11 cellular contexts compared by ENCODE assay signal in the genomic region with DNA sequence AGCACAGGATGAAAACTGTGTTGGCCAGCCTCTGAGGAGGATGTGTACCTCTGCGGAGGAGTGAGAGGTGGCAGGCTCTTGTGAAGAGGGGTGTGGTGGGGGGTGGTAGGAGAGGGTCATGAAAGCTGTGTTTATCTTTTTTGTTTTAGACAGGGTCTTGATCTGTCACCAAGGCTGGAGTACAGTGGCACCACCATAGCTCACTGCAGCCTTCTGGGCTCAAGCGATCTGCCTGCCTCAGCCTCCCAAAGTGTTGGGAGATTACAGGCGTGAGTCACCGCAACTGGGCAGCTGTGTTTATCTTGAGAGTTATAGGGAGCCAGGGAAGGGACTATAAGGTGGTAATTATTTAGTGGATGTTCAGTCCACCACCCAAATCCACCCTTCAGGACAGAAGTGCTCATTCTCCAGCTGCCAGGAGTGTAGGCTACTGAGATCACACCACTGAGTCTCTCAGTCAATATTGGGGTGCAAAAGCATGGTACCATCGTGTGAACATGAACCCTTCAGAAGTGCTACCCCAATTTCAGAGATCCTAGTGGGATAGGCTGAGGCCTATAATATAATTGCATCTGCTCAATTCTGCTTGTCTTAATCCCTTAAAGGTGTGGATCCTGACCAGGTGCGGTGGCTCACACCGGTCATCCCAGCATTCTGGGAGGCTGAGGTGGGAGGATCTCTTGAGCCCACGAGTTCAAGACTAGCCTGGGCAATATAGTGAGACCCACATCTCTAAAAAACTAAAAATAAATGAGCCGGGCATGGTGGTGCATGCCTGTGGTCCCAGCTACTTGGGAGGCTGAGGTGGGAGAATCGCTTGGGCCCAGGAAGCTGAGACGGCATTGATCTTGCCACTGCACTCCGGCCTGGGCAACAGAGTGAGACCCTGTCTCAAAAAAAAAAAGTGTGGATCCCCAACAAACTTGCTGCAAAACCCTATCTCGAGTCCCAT. TPM values are rescaled to one million over a fixed set of nuclear protein-coding genes. Genes with fewer than 3 reads are reported as not detected.
DNase-seq lines count a peak whose midpoint lies in the region; ATAC-seq, FAIRE-seq and TF ChIP-seq lines count a peak whose summit lies in the region.
"Had no signal": no experiment of that assay in that cellular context is flagged by ENCODE, and none has a peak within 500 bp of the region (broad histone marks: within the 10 kb centered on the region; RNA-seq: fewer than 3 reads in every experiment).

No MANE protein-coding gene starts in this region.

- no TSS peak for BruUV-seq in HepG2 (replicated peaks; lab: Mats Ljungman, UMichigan)

- no peak for DNase-seq in HepG2 (ENCODE audit: low spot score)
- no peak for DNase-seq in right lobe of liver
- DNase-seq in SJCRH30, result peak; percentile 65 to 79
- peak; percentile 77 for DNase-seq in fibroblast of villous mesenchyme (ENCODE audit: low read depth)
- no peak for DNase-seq in foreskin keratinocyte
- DNase-seq in stimulated activated CD4-positive, alpha-beta T cell treated with anti-CD3 and anti-CD28 coated beads, Interleukin-4, amount 100 ng/mL, for 4 hours, result no peak
- DNase-seq: NCI-H526 treated with DMSO at 0.1 percent for 48 hours, testis had no signal

- TF ChIP-seq CTCF in HepG2 (CRISPR knock-in tag; IDR thresholded peaks at IDR 0.05) (no peak), right lobe of liver (IDR thresholded peaks at IDR 0.05) (no peak), fibroblast of villous mesenchyme (IDR thresholded peaks at IDR 0.05; ENCODE audit: insufficient read depth, low read depth, low read length) (no peak), foreskin keratinocyte (conservative IDR thresholded peaks at IDR 0.05) (no peak)

- H3K4me3 ChIP-seq in HepG2 (replicated peaks in 1 of 3; ENCODE audit: insufficient read depth in 1 of 3, low read depth in 2 of 3, low read length in 3 of 3) (no peak overlapping the region), right lobe of liver (no peak overlapping the region), SJCRH30 (no peak overlapping the region), fibroblast of villous mesenchyme (ENCODE audit: low read depth, low read length) (no peak overlapping the region)

- H3K36me3 ChIP-seq in HepG2 (replicated peaks in 1 of 2; ENCODE audit: control insufficient read depth in 1 of 2, insufficient read depth in 2 of 2, low read length in 2 of 2), result peaks cover 13 to 22% of the 10 kb centered on the region in 2 experiments
- H3K36me3 ChIP-seq in right lobe of liver, result peaks cover 0 to 17% (median 11%) of the 10 kb centered on the region in 4 donors
- H3K36me3 ChIP-seq in SJCRH30, result peaks cover 22% of the 10 kb centered on the region

- TF ChIP-seq POLR2A in HepG2 (IDR thresholded peaks at IDR 0.05; ENCODE audit: insufficient read depth in 1 of 2, low read depth in 2 of 2, low read length in 2 of 2) (no peak), right lobe of liver (IDR thresholded peaks at IDR 0.05) (no peak)

- peaks cover 7 to 16% of the 10 kb centered on the region in 2 experiments; a peak in 2 of 5 replicates for H3K27me3 ChIP-seq in HepG2 (ENCODE audit: control insufficient read depth in 1 of 2, insufficient read depth in 2 of 2, low read length in 2 of 2)
- H3K27me3 ChIP-seq in right lobe of liver, result no peaks in the 10 kb centered on the region
- H3K27me3 ChIP-seq in SJCRH30, result no peaks in the 10 kb centered on the region
- no peaks in the 10 kb centered on the region for H3K27me3 ChIP-seq in foreskin keratinocyte
- H3K27me3 ChIP-seq: testis had no signal

- no peak overlapping the region for H3K27ac ChIP-seq in HepG2 (ENCODE audit: extremely low read length, insufficient read depth, low read length)
- no peak overlapping the region for H3K27ac ChIP-seq in right lobe of liver
- no peak overlapping the region for H3K27ac ChIP-seq in SJCRH30
- no peak overlapping the region for H3K27ac ChIP-seq in foreskin keratinocyte
- H3K27ac ChIP-seq: HL-60, testis had no signal

- no peak overlapping the region for H3K9ac ChIP-seq in HepG2 (ENCODE audit: insufficient read depth, low read depth, low read length)

- FAIRE-seq in HepG2 (lab: Jason Lieb, UNC), result no peak

- intact Hi-C loops in HepG2 (cut with micrococcal nuclease; ENCODE audit: unreplicated experiment) (no loop called here), right lobe of liver (cut with DNase I) (no loop called here)

- ATAC-seq in HepG2, result no peak
- no peak for ATAC-seq in right lobe of liver
- ATAC-seq in HG03159 (IDR thresholded peaks at IDR 0.05; ENCODE audit: unreplicated experiment), result no peak
- no peak for ATAC-seq in foreskin keratinocyte
- no peak for ATAC-seq in HG03521 (IDR thresholded peaks at IDR 0.05; ENCODE audit: unreplicated experiment)

- no peak overlapping the region for H2AFZ ChIP-seq in HepG2 (ENCODE audit: low read length)

- H3K9me3 ChIP-seq in HepG2 (ENCODE audit: low read length) (no peaks in the 10 kb centered on the region), right lobe of liver (no peaks in the 10 kb centered on the region), SJCRH30 (replicated peaks) (no peaks in the 10 kb centered on the region)
- H3K9me3 ChIP-seq: testis had no signal

- 40% methylated on average over 12 of the region's 13 CpGs for WGBS in HepG2 (ENCODE audit: low lambda C conversion rate)
- WGBS in right lobe of liver (ENCODE audit: insufficient coverage, low coverage, low lambda C conversion rate, missing lambda C conversion rate), result 70% methylated on average over 8 of the region's 13 CpGs

- TF ChIP-seq EP300 in HepG2 (IDR thresholded peaks at IDR 0.05; ENCODE audit: low read depth in 2 of 2, low read length in 2 of 2) (no peak), HepG2 (CRISPR knock-in tag; IDR thresholded peaks at IDR 0.05; ENCODE audit: borderline replicate concordance) (no peak)

- peak overlapping the region; percentile 97 for H3K4me2 ChIP-seq in HepG2 (ENCODE audit: low read depth, low read length)

- H3K4me1 ChIP-seq in HepG2 (ENCODE audit: insufficient read depth, low read length), result peaks cover 52% of the 10 kb centered on the region
- peaks cover 0 to 25% (median 7%) of the 10 kb centered on the region in 4 donors for H3K4me1 ChIP-seq in right lobe of liver
- H3K4me1 ChIP-seq in SJCRH30, result peaks cover 16% of the 10 kb centered on the region
- peaks cover 8% of the 10 kb centered on the region for H3K4me1 ChIP-seq in foreskin keratinocyte

- no peaks in the 10 kb centered on the region; the same call in 1 of the 2 replicates for H4K20me1 ChIP-seq in HepG2 (ENCODE audit: insufficient read depth, low read length)

- POLR2A ChIA-PET in HepG2 (lab: Yijun Ruan, JAX), result interaction anchor here (1.0 kb wide), 1 partner anchor 20 kb away, joined by 4 read pairs; a partner anchor contains a TSS

- CTCF ChIA-PET in HepG2 (lab: Yijun Ruan, JAX; ENCODE audit: low intra/inter-chr PET ratio, low total read pairs), result no interaction called here

- peaks cover 21% of the 10 kb centered on the region for H3K79me2 ChIP-seq in HepG2 (ENCODE audit: insufficient read depth, low read length)

- TF ChIP-seq RAD21 in HepG2 (CRISPR knock-in tag; IDR thresholded peaks at IDR 0.05), result no peak

- in situ Hi-C loops in HepG2 (cut with HindIII; ENCODE audit: extremely low pct_ligation_motif_present, low pct_unique_long_range_greater_than_20kb), result no loop called here

RNA-seq across cellular contexts. Expression of a gene that starts 0.8 kb away (rescaled TPM):
- total RNA-seq in HepG2 (2016; rRNA removed; fragmentation: Illumina TruSeq; extraction: Trizol) (not detected in 2 replicates), right lobe of liver (1 to 10 TPM; 1.8 to 4.3 (median 2.5) TPM), fibroblast of villous mesenchyme (not detected in 2 replicates), foreskin keratinocyte (not detected in 2 replicates)
- total RNA-seq in HepG2 (2016; cell fraction: cytosol; rRNA removed; fragmentation: Illumina TruSeq; extraction: Trizol; ENCODE audit: low read depth), result not detected in 2 replicates
- not detected in 2 replicates for total RNA-seq in HepG2 (2016; cell fraction: insoluble cytoplasmic fraction; rRNA removed; fragmentation: Illumina TruSeq; extraction: Trizol)
- total RNA-seq in HepG2 (2016; cell fraction: membrane; rRNA removed; fragmentation: Illumina TruSeq; extraction: Trizol), result not detected in 2 replicates
- not detected in 2 replicates for total RNA-seq in HepG2 (2016; cell fraction: nucleus; rRNA removed; fragmentation: Illumina TruSeq; extraction: Trizol)
- polyA plus RNA-seq in HepG2 (2011; rRNA removed) (0.10 and 0.12 TPM in 2 replicates), foreskin keratinocyte (0.13 TPM in 1 of 2 replicates, not detected in the other)
- 0.15 and 0.21 TPM in 2 replicates for polyA plus RNA-seq in HepG2 (2011; cell fraction: cytosol; rRNA removed)
- 1.1 and 1.6 TPM in 2 replicates for polyA plus RNA-seq in HepG2 (2011; cell fraction: nucleus; rRNA removed)
- 0.17 and 0.48 TPM in 2 replicates for polyA plus RNA-seq in HepG2 (2012)
- not detected in 2 replicates for polyA plus RNA-seq in HepG2 (2016; cell fraction: cytosol; fragmentation: Illumina TruSeq; extraction: Trizol; ENCODE audit: low read depth)
- not detected in 2 replicates for polyA plus RNA-seq in HepG2 (2016; cell fraction: insoluble cytoplasmic fraction; fragmentation: Illumina TruSeq; extraction: Trizol; ENCODE audit: low read depth)
- not detected in 2 replicates for polyA plus RNA-seq in HepG2 (2016; cell fraction: membrane; fragmentation: Illumina TruSeq; extraction: Trizol; ENCODE audit: low read depth)
- polyA plus RNA-seq in HepG2 (2016; cell fraction: nucleus; fragmentation: Illumina TruSeq; extraction: Trizol; ENCODE audit: insufficient read depth, low read depth), result not detected in 2 replicates
- 0.14 TPM in 1 of 2 replicates, not detected in the other for polyA minus RNA-seq in HepG2 (2011; rRNA and poly(A)+ RNA removed; ENCODE audit: low replicate concordance)
- not detected in 2 replicates for polyA minus RNA-seq in HepG2 (2011; cell fraction: cytosol; rRNA and poly(A)+ RNA removed)
- polyA minus RNA-seq in HepG2 (2011; cell fraction: nucleus; rRNA and poly(A)+ RNA removed), result 0.52 TPM in 1 of 2 replicates, not detected in the other
- 1.5 and 2.0 TPM in 2 replicates for total RNA-seq in SJCRH30 (2014; rRNA removed; shearing (Covaris generic))

RNA-seq across cellular contexts. Expression of a gene that starts 1.2 kb away (rescaled TPM):
- total RNA-seq in HepG2 (2016; rRNA removed; fragmentation: Illumina TruSeq; extraction: Trizol), result 73.7 and 84.8 TPM in 2 replicates
- total RNA-seq in HepG2 (2016; cell fraction: cytosol; rRNA removed; fragmentation: Illumina TruSeq; extraction: Trizol; ENCODE audit: low read depth), result 111 and 122 TPM in 2 replicates
- 66.9 and 81.3 TPM in 2 replicates for total RNA-seq in HepG2 (2016; cell fraction: insoluble cytoplasmic fraction; rRNA removed; fragmentation: Illumina TruSeq; extraction: Trizol)
- total RNA-seq in HepG2 (2016; cell fraction: membrane; rRNA removed; fragmentation: Illumina TruSeq; extraction: Trizol), result 156 and 162 TPM in 2 replicates
- 71.5 and 85.9 TPM in 2 replicates for total RNA-seq in HepG2 (2016; cell fraction: nucleus; rRNA removed; fragmentation: Illumina TruSeq; extraction: Trizol)
- 91.2 and 106 TPM in 2 replicates for polyA plus RNA-seq in HepG2 (2011; rRNA removed)
- polyA plus RNA-seq in HepG2 (2011; cell fraction: cytosol; rRNA removed), result 63.8 and 83.4 TPM in 2 replicates
- polyA plus RNA-seq in HepG2 (2011; cell fraction: nucleus; rRNA removed), result 329 and 348 TPM in 2 replicates
- polyA plus RNA-seq in HepG2 (2012), result 45.8 and 56.9 TPM in 2 replicates
- 109 and 110 TPM in 2 replicates for polyA plus RNA-seq in HepG2 (2016; cell fraction: cytosol; fragmentation: Illumina TruSeq; extraction: Trizol; ENCODE audit: low read depth)
- polyA plus RNA-seq in HepG2 (2016; cell fraction: insoluble cytoplasmic fraction; fragmentation: Illumina TruSeq; extraction: Trizol; ENCODE audit: low read depth), result 72.0 and 83.6 TPM in 2 replicates
- polyA plus RNA-seq in HepG2 (2016; cell fraction: membrane; fragmentation: Illumina TruSeq; extraction: Trizol; ENCODE audit: low read depth), result 149 and 153 TPM in 2 replicates
- 186 TPM in 2 replicates for polyA plus RNA-seq in HepG2 (2016; cell fraction: nucleus; fragmentation: Illumina TruSeq; extraction: Trizol; ENCODE audit: insufficient read depth, low read depth)
- polyA minus RNA-seq in HepG2 (2011; rRNA and poly(A)+ RNA removed; ENCODE audit: low replicate concordance), result 122 and 150 TPM in 2 replicates
- polyA minus RNA-seq in HepG2 (2011; cell fraction: cytosol; rRNA and poly(A)+ RNA removed), result 32.3 and 33.8 TPM in 2 replicates
- 77.0 and 99.3 TPM in 2 replicates for polyA minus RNA-seq in HepG2 (2011; cell fraction: nucleus; rRNA and poly(A)+ RNA removed)
- 10 to 100 TPM; 14.4 to 36.4 (median 22.4) TPM for total RNA-seq in right lobe of liver
- 134 and 141 TPM in 2 replicates for total RNA-seq in SJCRH30 (2014; rRNA removed; shearing (Covaris generic))
- total RNA-seq in fibroblast of villous mesenchyme, result 64.1 and 75.1 TPM in 2 replicates
- total RNA-seq in foreskin keratinocyte, result 94.1 and 96.9 TPM in 2 replicates
- 74.1 and 82.2 TPM in 2 replicates for polyA plus RNA-seq in foreskin keratinocyte

RNA-seq across cellular contexts. Expression of a gene that starts 7.0 kb away (rescaled TPM):
- total RNA-seq in HepG2 (2016; rRNA removed; fragmentation: Illumina TruSeq; extraction: Trizol) (4.4 and 11.2 TPM in 2 replicates), right lobe of liver (10 to 100 TPM in 2 of 6 experiments, 1 to 10 TPM in 4; 3.5 to 13.8 (median 9.3) TPM), fibroblast of villous mesenchyme (9.3 and 9.9 TPM in 2 replicates), foreskin keratinocyte (10.0 and 11.0 TPM in 2 replicates)
- 1.6 and 1.8 TPM in 2 replicates for total RNA-seq in HepG2 (2016; cell fraction: cytosol; rRNA removed; fragmentation: Illumina TruSeq; extraction: Trizol; ENCODE audit: low read depth)
- 2.7 and 10.6 TPM in 2 replicates for total RNA-seq in HepG2 (2016; cell fraction: insoluble cytoplasmic fraction; rRNA removed; fragmentation: Illumina TruSeq; extraction: Trizol)
- 2.7 and 2.9 TPM in 2 replicates for total RNA-seq in HepG2 (2016; cell fraction: membrane; rRNA removed; fragmentation: Illumina TruSeq; extraction: Trizol)
- 17.2 and 18.4 TPM in 2 replicates for total RNA-seq in HepG2 (2016; cell fraction: nucleus; rRNA removed; fragmentation: Illumina TruSeq; extraction: Trizol)
- polyA plus RNA-seq in HepG2 (2011; rRNA removed) (24.5 and 27.2 TPM in 2 replicates), foreskin keratinocyte (6.9 and 8.7 TPM in 2 replicates)
- polyA plus RNA-seq in HepG2 (2011; cell fraction: cytosol; rRNA removed), result 8.7 and 14.3 TPM in 2 replicates
- polyA plus RNA-seq in HepG2 (2011; cell fraction: nucleus; rRNA removed), result 237 and 259 TPM in 2 replicates
- 13.7 and 14.6 TPM in 2 replicates for polyA plus RNA-seq in HepG2 (2012)
- polyA plus RNA-seq in HepG2 (2016; cell fraction: cytosol; fragmentation: Illumina TruSeq; extraction: Trizol; ENCODE audit: low read depth), result 0.87 TPM in 2 replicates
- 2.4 and 4.1 TPM in 2 replicates for polyA plus RNA-seq in HepG2 (2016; cell fraction: insoluble cytoplasmic fraction; fragmentation: Illumina TruSeq; extraction: Trizol; ENCODE audit: low read depth)
- polyA plus RNA-seq in HepG2 (2016; cell fraction: membrane; fragmentation: Illumina TruSeq; extraction: Trizol; ENCODE audit: low read depth), result 2.0 and 2.4 TPM in 2 replicates
- 49.4 and 51.7 TPM in 2 replicates for polyA plus RNA-seq in HepG2 (2016; cell fraction: nucleus; fragmentation: Illumina TruSeq; extraction: Trizol; ENCODE audit: insufficient read depth, low read depth)
- 9.7 and 21.1 TPM in 2 replicates for polyA minus RNA-seq in HepG2 (2011; rRNA and poly(A)+ RNA removed; ENCODE audit: low replicate concordance)
- 3.8 and 4.3 TPM in 2 replicates for polyA minus RNA-seq in HepG2 (2011; cell fraction: cytosol; rRNA and poly(A)+ RNA removed)
- 45.8 and 47.5 TPM in 2 replicates for polyA minus RNA-seq in HepG2 (2011; cell fraction: nucleus; rRNA and poly(A)+ RNA removed)
- 20.5 and 23.8 TPM in 2 replicates for total RNA-seq in SJCRH30 (2014; rRNA removed; shearing (Covaris generic))

RNA-seq across cellular contexts. Expression of a gene that starts 8.2 kb away (rescaled TPM):
- 0.58 and 2.6 TPM in 2 replicates for total RNA-seq in HepG2 (2016; rRNA removed; fragmentation: Illumina TruSeq; extraction: Trizol)
- 0.61 and 0.97 TPM in 2 replicates for total RNA-seq in HepG2 (2016; cell fraction: cytosol; rRNA removed; fragmentation: Illumina TruSeq; extraction: Trizol; ENCODE audit: low read depth)
- 0.46 and 2.4 TPM in 2 replicates for total RNA-seq in HepG2 (2016; cell fraction: insoluble cytoplasmic fraction; rRNA removed; fragmentation: Illumina TruSeq; extraction: Trizol)
- 1.1 and 1.3 TPM in 2 replicates for total RNA-seq in HepG2 (2016; cell fraction: membrane; rRNA removed; fragmentation: Illumina TruSeq; extraction: Trizol)
- total RNA-seq in HepG2 (2016; cell fraction: nucleus; rRNA removed; fragmentation: Illumina TruSeq; extraction: Trizol), result 5.3 and 6.4 TPM in 2 replicates
- 4.0 and 5.7 TPM in 2 replicates for polyA plus RNA-seq in HepG2 (2011; rRNA removed)
- 1.1 and 2.2 TPM in 2 replicates for polyA plus RNA-seq in HepG2 (2011; cell fraction: cytosol; rRNA removed)
- polyA plus RNA-seq in HepG2 (2011; cell fraction: nucleus; rRNA removed), result 45.0 and 50.5 TPM in 2 replicates
- polyA plus RNA-seq in HepG2 (2012), result 2.3 and 4.2 TPM in 2 replicates
- polyA plus RNA-seq in HepG2 (2016; cell fraction: cytosol; fragmentation: Illumina TruSeq; extraction: Trizol; ENCODE audit: low read depth), result 1.5 TPM in 2 replicates
- polyA plus RNA-seq in HepG2 (2016; cell fraction: insoluble cytoplasmic fraction; fragmentation: Illumina TruSeq; extraction: Trizol; ENCODE audit: low read depth), result 0.64 and 0.70 TPM in 2 replicates
- polyA plus RNA-seq in HepG2 (2016; cell fraction: membrane; fragmentation: Illumina TruSeq; extraction: Trizol; ENCODE audit: low read depth), result 1.5 and 1.8 TPM in 2 replicates
- polyA plus RNA-seq in HepG2 (2016; cell fraction: nucleus; fragmentation: Illumina TruSeq; extraction: Trizol; ENCODE audit: insufficient read depth, low read depth), result 15.0 and 18.4 TPM in 2 replicates
- 2.2 and 4.9 TPM in 2 replicates for polyA minus RNA-seq in HepG2 (2011; rRNA and poly(A)+ RNA removed; ENCODE audit: low replicate concordance)
- polyA minus RNA-seq in HepG2 (2011; cell fraction: cytosol; rRNA and poly(A)+ RNA removed), result 0.62 TPM in 1 of 2 replicates, not detected in the other
- 3.5 and 6.0 TPM in 2 replicates for polyA minus RNA-seq in HepG2 (2011; cell fraction: nucleus; rRNA and poly(A)+ RNA removed)
- 1 to 10 TPM; 1.8 to 8.0 (median 4.6) TPM for total RNA-seq in right lobe of liver
- total RNA-seq in SJCRH30 (2014; rRNA removed; shearing (Covaris generic)), result 0.84 and 1.8 TPM in 2 replicates
- 0.43 and 0.64 TPM in 2 replicates for total RNA-seq in fibroblast of villous mesenchyme
- total RNA-seq in foreskin keratinocyte, result 35.7 and 41.2 TPM in 2 replicates
- polyA plus RNA-seq in foreskin keratinocyte, result 38.6 and 46.7 TPM in 2 replicates

RNA-seq across cellular contexts. Expression of a gene that starts 20.4 kb away (rescaled TPM):
- total RNA-seq in HepG2 (2016; rRNA removed; fragmentation: Illumina TruSeq; extraction: Trizol) (3.1 and 5.7 TPM in 2 replicates), right lobe of liver (10 to 100 TPM; 21.5 to 44.3 (median 28.1) TPM), fibroblast of villous mesenchyme (11.7 and 12.2 TPM in 2 replicates), foreskin keratinocyte (13.9 and 16.9 TPM in 2 replicates)
- 0.91 and 1.1 TPM in 2 replicates for total RNA-seq in HepG2 (2016; cell fraction: cytosol; rRNA removed; fragmentation: Illumina TruSeq; extraction: Trizol; ENCODE audit: low read depth)
- 3.8 and 4.1 TPM in 2 replicates for total RNA-seq in HepG2 (2016; cell fraction: insoluble cytoplasmic fraction; rRNA removed; fragmentation: Illumina TruSeq; extraction: Trizol)
- total RNA-seq in HepG2 (2016; cell fraction: membrane; rRNA removed; fragmentation: Illumina TruSeq; extraction: Trizol), result 2.1 and 2.2 TPM in 2 replicates
- total RNA-seq in HepG2 (2016; cell fraction: nucleus; rRNA removed; fragmentation: Illumina TruSeq; extraction: Trizol), result 2.7 and 3.0 TPM in 2 replicates
- polyA plus RNA-seq in HepG2 (2011; rRNA removed) (20.5 and 23.3 TPM in 2 replicates), foreskin keratinocyte (19.7 and 22.1 TPM in 2 replicates)
- polyA plus RNA-seq in HepG2 (2011; cell fraction: cytosol; rRNA removed), result 9.2 and 14.1 TPM in 2 replicates
- polyA plus RNA-seq in HepG2 (2011; cell fraction: nucleus; rRNA removed), result 78.8 and 95.6 TPM in 2 replicates
- 23.5 and 26.3 TPM in 2 replicates for polyA plus RNA-seq in HepG2 (2012)
- 1.1 and 1.3 TPM in 2 replicates for polyA plus RNA-seq in HepG2 (2016; cell fraction: cytosol; fragmentation: Illumina TruSeq; extraction: Trizol; ENCODE audit: low read depth)
- polyA plus RNA-seq in HepG2 (2016; cell fraction: insoluble cytoplasmic fraction; fragmentation: Illumina TruSeq; extraction: Trizol; ENCODE audit: low read depth), result 3.6 TPM in 2 replicates
- 2.3 and 2.9 TPM in 2 replicates for polyA plus RNA-seq in HepG2 (2016; cell fraction: membrane; fragmentation: Illumina TruSeq; extraction: Trizol; ENCODE audit: low read depth)
- polyA plus RNA-seq in HepG2 (2016; cell fraction: nucleus; fragmentation: Illumina TruSeq; extraction: Trizol; ENCODE audit: insufficient read depth, low read depth), result 18.2 and 26.0 TPM in 2 replicates
- polyA minus RNA-seq in HepG2 (2011; rRNA and poly(A)+ RNA removed; ENCODE audit: low replicate concordance), result 5.4 and 16.0 TPM in 2 replicates
- polyA minus RNA-seq in HepG2 (2011; cell fraction: cytosol; rRNA and poly(A)+ RNA removed), result 2.8 and 3.7 TPM in 2 replicates
- polyA minus RNA-seq in HepG2 (2011; cell fraction: nucleus; rRNA and poly(A)+ RNA removed), result 14.3 and 16.3 TPM in 2 replicates
- 13.3 and 14.1 TPM in 2 replicates for total RNA-seq in SJCRH30 (2014; rRNA removed; shearing (Covaris generic))

Comparison
In these comparisons a context has a peak if more than half of its experiments do, and no peak if none do; other contexts are left out.
1. DNase-seq: peak in SJCRH30 (2 of 2) and fibroblast of villous mesenchyme (single experiment); none in HepG2 (single experiment), right lobe of liver (0 of 3), foreskin keratinocyte (0 of 2) and stimulated activated CD4-positive, alpha-beta T cell treated with anti-CD3 and anti-CD28 coated beads, Interleukin-4, amount 100 ng/mL, for 4 hours (0 of 2).